Comparison of ENCODE assay signal across 16 cellular contexts in genomic region chr11:108405706-108406105, GRCh38.
"Had no signal": no experiment of that assay in that cellular context is flagged by ENCODE, and none has a peak within 500 bp of the region (broad histone marks: within the 10 kb centered on the region; RNA-seq: fewer than 3 reads in every experiment).

No MANE protein-coding gene starts in this region.

- FAIRE-seq: endothelial cell of umbilical vein, frontal cortex had no signal

- H3K4me1 Mint-ChIP-seq: activated naive CD8-positive, alpha-beta T cell treated with anti-CD3 and anti-CD28 coated beads for 36 hours; memory B cell; natural killer cell; stimulated activated memory B cell treated with anti-CD40 and anti-IgM and Interleukin-4, amounts not matched to agents 10 μg/mL and 1 μg/mL and 100 μg/mL, for 72 hours had no signal

- H3K4me1 ChIP-seq: heart left ventricle, left lung had no signal

- H3K36me3 Mint-ChIP-seq: natural killer cell had no signal

- H3K27ac Mint-ChIP-seq: activated CD4-positive, alpha-beta T cell treated with anti-CD3 and anti-CD28 coated beads, Interleukin-2, amount 10 ng/mL, durations not matched to agents 7 days and 5 days; activated naive CD8-positive, alpha-beta T cell treated with anti-CD3 and anti-CD28 coated beads for 36 hours; activated T-helper 1 cell treated with anti-CD3 and anti-CD28 coated beads, Interleukin-12 subunit alpha, Interleukin-12 subunit beta, Interleukin-2, Interleukin-4 antibody, amounts not matched to agents 30 ng/mL and 10 ng/mL and 1 ng/mL, durations not matched to agents 14 hours and 24 hours and 36 hours; memory B cell; natural killer cell; stimulated activated memory B cell treated with anti-CD40 and anti-IgM and Interleukin-4, amounts not matched to agents 10 μg/mL and 1 μg/mL and 100 μg/mL, for 72 hours; T-helper 2 cell treated with Interferon-gamma antibody and Interleukin-4, amounts not matched to agents 5 μg/mL and 100 μg/mL, for 36 hours had no signal

- H3K4me3 Mint-ChIP-seq: activated CD4-positive, alpha-beta T cell treated with anti-CD3 and anti-CD28 coated beads, Interleukin-2, amount 10 ng/mL, durations not matched to agents 7 days and 5 days; activated naive CD8-positive, alpha-beta T cell treated with anti-CD3 and anti-CD28 coated beads for 36 hours; activated T-helper 1 cell treated with anti-CD3 and anti-CD28 coated beads, Interleukin-12 subunit alpha, Interleukin-12 subunit beta, Interleukin-2, Interleukin-4 antibody, amounts not matched to agents 30 ng/mL and 10 ng/mL and 1 ng/mL, durations not matched to agents 14 hours and 24 hours and 36 hours; memory B cell; natural killer cell; stimulated activated memory B cell treated with anti-CD40 and anti-IgM and Interleukin-4, amounts not matched to agents 10 μg/mL and 1 μg/mL and 100 μg/mL, for 72 hours; T-helper 2 cell treated with Interferon-gamma antibody and Interleukin-4, amounts not matched to agents 5 μg/mL and 100 μg/mL, for 36 hours had no signal

- H3K27me3 Mint-ChIP-seq: activated CD4-positive, alpha-beta T cell treated with anti-CD3 and anti-CD28 coated beads, Interleukin-2, amount 10 ng/mL, durations not matched to agents 7 days and 5 days; activated naive CD8-positive, alpha-beta T cell treated with anti-CD3 and anti-CD28 coated beads for 36 hours; memory B cell; stimulated activated memory B cell treated with anti-CD40 and anti-IgM and Interleukin-4, amounts not matched to agents 10 μg/mL and 1 μg/mL and 100 μg/mL, for 72 hours had no signal

- H3K4me3 ChIP-seq: heart left ventricle, left lung had no signal

- H3K27me3 ChIP-seq: heart left ventricle, left lung, neutrophil had no signal

- H3K9me3 Mint-ChIP-seq: activated CD4-positive, alpha-beta T cell treated with anti-CD3 and anti-CD28 coated beads, Interleukin-2, amount 10 ng/mL, durations not matched to agents 7 days and 5 days; activated naive CD8-positive, alpha-beta T cell treated with anti-CD3 and anti-CD28 coated beads for 36 hours; activated T-helper 1 cell treated with anti-CD3 and anti-CD28 coated beads, Interleukin-12 subunit alpha, Interleukin-12 subunit beta, Interleukin-2, Interleukin-4 antibody, amounts not matched to agents 30 ng/mL and 10 ng/mL and 1 ng/mL, durations not matched to agents 14 hours and 24 hours and 36 hours; memory B cell; natural killer cell; stimulated activated memory B cell treated with anti-CD40 and anti-IgM and Interleukin-4, amounts not matched to agents 10 μg/mL and 1 μg/mL and 100 μg/mL, for 72 hours; T-helper 2 cell treated with Interferon-gamma antibody and Interleukin-4, amounts not matched to agents 5 μg/mL and 100 μg/mL, for 36 hours had no signal

- H3K36me3 ChIP-seq: left lung, neutrophil had no signal

- H3K9me3 ChIP-seq: heart left ventricle, left lung, neutrophil had no signal

- ATAC-seq: heart left ventricle; left lung; natural killer cell; stimulated activated memory B cell treated with anti-CD40 and anti-IgM and Interleukin-4, amounts not matched to agents 10 μg/mL and 1 μg/mL and 100 μg/mL, for 72 hours had no signal

- DNase-seq: activated CD4-positive, alpha-beta T cell treated with anti-CD3 and anti-CD28 coated beads, Interleukin-2, amount 10 ng/mL, durations not matched to agents 7 days and 5 days; activated naive CD8-positive, alpha-beta T cell treated with anti-CD3 and anti-CD28 coated beads for 36 hours; anterior cingulate cortex; cerebellar nuclear complex; effector CD8-positive, alpha-beta T cell; heart left ventricle; left lung; natural killer cell; stimulated activated CD4-positive, alpha-beta T cell treated with anti-CD3 and anti-CD28 coated beads, Interleukin-2, amount 100 ng/mL, for 48 hours had no signal

- H3K27ac ChIP-seq: heart left ventricle, left lung, neutrophil had no signal
